Comparison of ENCODE assay signal across 1 cellular context in genomic region chr21:15768045-15768601, GRCh38.
TF ChIP-seq lines count a peak whose summit lies in the region.

No MANE protein-coding gene starts in this region.

TF ChIP-seq in HepG2, 621 proteins besides CTCF, POLR2A, EP300 and RAD21:
- no peak for TF ChIP-seq BRD4 (CRISPR knock-in tag; IDR thresholded peaks at IDR 0.05)
- TF ChIP-seq DR1 (CRISPR knock-in tag; IDR thresholded peaks at IDR 0.05): no peak
- TF ChIP-seq ZNF280D (CRISPR knock-in tag; IDR thresholded peaks at IDR 0.05): no peak
- no peak for TF ChIP-seq GLI4 (CRISPR knock-in tag; IDR thresholded peaks at IDR 0.05; ENCODE audit: borderline replicate concordance)
- no peak for TF ChIP-seq ZNF496 (CRISPR knock-in tag; IDR thresholded peaks at IDR 0.05; ENCODE audit: insufficient replicate concordance)
- no peak for TF ChIP-seq PAF1 (CRISPR knock-in tag; IDR thresholded peaks at IDR 0.05)
- TF ChIP-seq DNMT1 (CRISPR knock-in tag; IDR thresholded peaks at IDR 0.05): no peak
- TF ChIP-seq AKNA (CRISPR knock-in tag; IDR thresholded peaks at IDR 0.05; ENCODE audit: borderline replicate concordance): no peak
- TF ChIP-seq ZNF317 (CRISPR knock-in tag; IDR thresholded peaks at IDR 0.05): no peak
- TF ChIP-seq ZNF598 (CRISPR knock-in tag; IDR thresholded peaks at IDR 0.05; ENCODE audit: borderline replicate concordance): no peak
- no peak for TF ChIP-seq SIX1 (CRISPR knock-in tag; IDR thresholded peaks at IDR 0.05; ENCODE audit: borderline replicate concordance)
- no peak for TF ChIP-seq ZNF580 (CRISPR knock-in tag; IDR thresholded peaks at IDR 0.05; ENCODE audit: borderline replicate concordance, low read depth)
- no peak for TF ChIP-seq RARG (CRISPR knock-in tag; IDR thresholded peaks at IDR 0.05; ENCODE audit: low read depth)
- TF ChIP-seq ZNF629 (CRISPR knock-in tag; conservative IDR thresholded peaks at IDR 0.05): no peak
- no peak for TF ChIP-seq ZNF251 (CRISPR knock-in tag; IDR thresholded peaks at IDR 0.05)
- TF ChIP-seq ZNF724P (CRISPR knock-in tag; IDR thresholded peaks at IDR 0.05; ENCODE audit: borderline replicate concordance): no peak
- TF ChIP-seq RFX1 (IDR thresholded peaks at IDR 0.05): no peak
- TF ChIP-seq RORA (CRISPR knock-in tag; IDR thresholded peaks at IDR 0.05): no peak
- no peak for TF ChIP-seq ZBTB2 (CRISPR knock-in tag; IDR thresholded peaks at IDR 0.05; ENCODE audit: low read depth)
- no peak for TF ChIP-seq TFDP1 (CRISPR knock-in tag; IDR thresholded peaks at IDR 0.05; ENCODE audit: borderline replicate concordance)
